20 cellular contexts compared by ENCODE assay signal in the genomic region with DNA sequence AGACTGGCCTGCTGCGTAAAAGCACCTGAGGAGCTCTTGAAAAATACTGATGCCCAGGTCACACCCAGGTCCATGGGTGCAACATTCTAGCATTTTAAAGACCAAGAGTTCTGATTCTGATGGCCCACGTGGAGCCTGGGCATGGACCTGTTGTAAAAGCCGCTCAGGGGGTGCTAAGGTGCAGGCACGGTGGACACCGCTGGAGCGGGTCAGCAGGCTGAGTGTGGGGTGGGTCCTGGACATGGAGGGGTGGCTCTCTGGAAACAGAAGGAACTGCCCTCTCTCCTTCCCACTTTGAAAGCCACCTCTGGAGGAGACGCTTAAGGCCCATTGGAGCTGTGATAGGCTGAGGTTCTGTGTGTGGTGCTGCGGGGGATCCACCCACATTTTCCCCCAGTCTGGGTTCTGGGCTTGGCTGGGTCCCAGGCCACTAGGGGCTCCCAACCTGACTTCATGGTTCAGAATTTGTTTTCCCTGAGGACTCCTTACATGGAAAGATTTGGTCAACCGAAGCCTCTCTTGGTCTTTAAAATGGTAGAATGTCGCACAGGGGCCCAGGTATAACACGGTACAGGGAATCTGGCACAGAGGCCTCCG. TPM values are rescaled to one million over a fixed set of nuclear protein-coding genes. Genes with fewer than 3 reads are reported as not detected.
DNase-seq lines count a peak whose midpoint lies in the region; ATAC-seq and TF ChIP-seq lines count a peak whose summit lies in the region.
"Had no signal": no experiment of that assay in that cellular context is flagged by ENCODE, and none has a peak within 500 bp of the region (broad histone marks: within the 10 kb centered on the region; RNA-seq: fewer than 3 reads in every experiment).

No MANE protein-coding gene starts in this region.

- H3K4me1 Mint-ChIP-seq in endodermal cell = no peaks in the 10 kb centered on the region

- H3K4me3 ChIP-seq in H7 (ENCODE audit: insufficient read depth, low read depth, low read length) (no peak overlapping the region), RWPE2 (ENCODE audit: severe bottlenecking) (no peak overlapping the region), endodermal cell (ENCODE audit: low read length) (no peak overlapping the region), lower lobe of right lung (no peak overlapping the region)
- H3K4me3 ChIP-seq: BLaER1, HAP-1 had no signal

- 93 to 97% methylated on average over 7 to 11 of the region's 12 CpGs for WGBS in endodermal cell (ENCODE audit: insufficient coverage in 1 of 2, insufficient read length in 1 of 2), 2 experiments

- H3K9ac ChIP-seq in endodermal cell (ENCODE audit: extremely low read depth, low read length, poor library complexity, severe bottlenecking) = no peak overlapping the region
- H3K9ac ChIP-seq: BLaER1 had no signal

- intact Hi-C loops in lower lobe of right lung (cut with DNase I) = no loop called here

- H3K9me3 Mint-ChIP-seq in endodermal cell = no peaks in the 10 kb centered on the region
- H3K9me3 Mint-ChIP-seq: CD4-positive, alpha-beta memory T cell had no signal

- H3K27me3 ChIP-seq in H7 (ENCODE audit: control insufficient read depth, insufficient read depth, low read length) (no peaks in the 10 kb centered on the region), RWPE2 (ENCODE audit: insufficient read depth, poor library complexity, severe bottlenecking) (no peaks in the 10 kb centered on the region), endodermal cell (ENCODE audit: control insufficient read depth, insufficient read depth, low read length, poor library complexity, severe bottlenecking) (no peaks in the 10 kb centered on the region), lower lobe of right lung (ENCODE audit: low read depth) (peaks cover 15% of the 10 kb centered on the region)

- H3K27ac ChIP-seq in RWPE2 (ENCODE audit: poor library complexity, severe bottlenecking) (no peak overlapping the region), endodermal cell (ENCODE audit: low read depth, low read length) (no peak overlapping the region), lower lobe of right lung (no peak overlapping the region)
- H3K27ac ChIP-seq: BLaER1 had no signal

- H3K27me3 Mint-ChIP-seq in endodermal cell (ENCODE audit: insufficient read depth) = peaks cover 47% of the 10 kb centered on the region
- H3K27me3 Mint-ChIP-seq: CD4-positive, alpha-beta memory T cell had no signal

- TF ChIP-seq CTCF in RWPE2 (IDR thresholded peaks at IDR 0.05; ENCODE audit: poor library complexity, severe bottlenecking) = no peak
- TF ChIP-seq CTCF in endodermal cell (conservative IDR thresholded peaks at IDR 0.05) = peak; percentile 38
- TF ChIP-seq CTCF in lower lobe of right lung (IDR thresholded peaks at IDR 0.05) = no peak

- TF ChIP-seq POLR2A in GM18505 (IDR thresholded peaks at IDR 0.05; ENCODE audit: borderline replicate concordance, extremely low read depth, insufficient read depth, insufficient read length) = no peak

- no peaks in the 10 kb centered on the region for H3K9me3 ChIP-seq in RWPE2 (ENCODE audit: severe bottlenecking)
- no peaks in the 10 kb centered on the region for H3K9me3 ChIP-seq in endodermal cell (ENCODE audit: control insufficient read depth, low read length)
- no peaks in the 10 kb centered on the region for H3K9me3 ChIP-seq in lower lobe of right lung
- H3K9me3 ChIP-seq: HAP-1 had no signal

- no peaks in the 10 kb centered on the region for H3K36me3 Mint-ChIP-seq in endodermal cell (ENCODE audit: low read depth)
- H3K36me3 Mint-ChIP-seq: CD14-positive monocyte; CD4-positive, alpha-beta memory T cell had no signal

- no peak overlapping the region for H3K27ac Mint-ChIP-seq in endodermal cell
- H3K27ac Mint-ChIP-seq: CD14-positive monocyte had no signal

- no peaks in the 10 kb centered on the region for H3K4me1 ChIP-seq in RWPE2 (ENCODE audit: insufficient read depth, poor library complexity, severe bottlenecking)
- H3K4me1 ChIP-seq in endodermal cell (ENCODE audit: control insufficient read depth, insufficient read depth, low read length) = no peaks in the 10 kb centered on the region
- peaks cover 3% of the 10 kb centered on the region for H3K4me1 ChIP-seq in lower lobe of right lung
- H3K4me1 ChIP-seq: HAP-1 had no signal

- H3K4me3 Mint-ChIP-seq in endodermal cell = no peak overlapping the region
- H3K4me3 Mint-ChIP-seq: CD14-positive monocyte had no signal

- ATAC-seq in RWPE2 (ENCODE audit: low read depth) (no peak), lower lobe of right lung (no peak), HG03442 (IDR thresholded peaks at IDR 0.05; ENCODE audit: unreplicated experiment) (no peak), GM18505 (IDR thresholded peaks at IDR 0.05; ENCODE audit: unreplicated experiment) (no peak)

- no peaks in the 10 kb centered on the region for H3K36me3 ChIP-seq in H7 (replicated peaks; ENCODE audit: control insufficient read depth, insufficient read depth, low read length)
- no peaks in the 10 kb centered on the region for H3K36me3 ChIP-seq in RWPE2 (ENCODE audit: low read depth)
- H3K36me3 ChIP-seq in endodermal cell (ENCODE audit: control insufficient read depth, insufficient read depth, low read length) = no peaks in the 10 kb centered on the region
- H3K36me3 ChIP-seq in lower lobe of right lung = no peaks in the 10 kb centered on the region
- H3K36me3 ChIP-seq: HAP-1 had no signal

- DNase-seq in H7 (peak; percentile 69), RWPE2 (ENCODE audit: low spot score) (peak; percentile 63), endodermal cell (no peak), lower lobe of right lung (no peak), NCI-H2196 (lab: John Stamatoyannopoulos, UW; ENCODE audit: unreplicated experiment) (no peak)
- DNase-seq: 8988T; CD4-positive, alpha-beta memory T cell; DMS153; DMS79; GDM1; GOT3 had no signal

RNA-seq across cellular contexts. Expression of gene GPRIN1, which starts 16.6 kb away (rescaled TPM):
- 6.6 and 14.2 TPM in 2 replicates for total RNA-seq in H7 (2014; rRNA removed; shearing (Covaris generic))
- total RNA-seq in endodermal cell (1 to 10 TPM; 4.5 to 4.9 TPM), lower lobe of right lung (1.4 TPM)
- polyA plus RNA-seq in endodermal cell (2013, experiment 1 of 2) = 10.4 TPM
- polyA plus RNA-seq in endodermal cell (2013, experiment 2 of 2) = 10.0 TPM

RNA-seq across cellular contexts. Expression of gene SNCB, which starts 37.0 kb away (rescaled TPM):
- 4.7 and 7.2 TPM in 2 replicates for total RNA-seq in H7 (2014; rRNA removed; shearing (Covaris generic))
- 1 to 10 TPM in 1 of 2 donors, under 1 TPM in 1; 0.22 to 1.8 TPM for total RNA-seq in endodermal cell
- 0.25 TPM for polyA plus RNA-seq in endodermal cell (2013, experiment 1 of 2)
- 0.58 TPM for polyA plus RNA-seq in endodermal cell (2013, experiment 2 of 2)
- not detected for total RNA-seq in lower lobe of right lung
- total RNA-seq: A673; CD4-positive, alpha-beta memory T cell; HT-29 had no signal
- polyA plus RNA-seq: CD14-positive monocyte; CD4-positive, alpha-beta memory T cell had no signal

RNA-seq across cellular contexts. Expression of gene EIF4E1B, which starts 37.1 kb away (rescaled TPM):
- 0.33 and 0.97 TPM in 2 replicates for total RNA-seq in H7 (2014; rRNA removed; shearing (Covaris generic))
- total RNA-seq in endodermal cell (1 to 10 TPM; 1.4 to 2.0 TPM), lower lobe of right lung (not detected)
- 0.82 TPM for polyA plus RNA-seq in endodermal cell (2013, experiment 1 of 2)
- polyA plus RNA-seq in endodermal cell (2013, experiment 2 of 2) = not detected
- total RNA-seq: A673; CD4-positive, alpha-beta memory T cell; Daoy; HT-29 had no signal
- polyA plus RNA-seq: AG04450; CD14-positive monocyte; CD4-positive, alpha-beta memory T cell had no signal

RNA-seq across cellular contexts. Expression of gene CDHR2, which starts 44.2 kb away (rescaled TPM):
- total RNA-seq in H7 (2014; rRNA removed; shearing (Covaris generic)) = 0.04 and 0.21 TPM in 2 replicates
- total RNA-seq in endodermal cell (under 1 TPM; 0.37 to 0.89 TPM), lower lobe of right lung (0.62 TPM)
- polyA plus RNA-seq in endodermal cell (2013, experiment 1 of 2) = not detected
- not detected for polyA plus RNA-seq in endodermal cell (2013, experiment 2 of 2)
- total RNA-seq: A673, Daoy had no signal
- polyA plus RNA-seq: AG04450; CD14-positive monocyte; CD4-positive, alpha-beta memory T cell had no signal

RNA-seq across cellular contexts. Expression of gene TSPAN17, which starts 53.9 kb away (rescaled TPM):
- total RNA-seq in H7 (2014; rRNA removed; shearing (Covaris generic)) = 39.8 and 50.7 TPM in 2 replicates
- total RNA-seq in endodermal cell (10 to 100 TPM; 49.3 to 50.3 TPM), lower lobe of right lung (32.3 TPM)
- 35.5 TPM for polyA plus RNA-seq in endodermal cell (2013, experiment 1 of 2)
- polyA plus RNA-seq in endodermal cell (2013, experiment 2 of 2) = 34.8 TPM

Comparison
In these comparisons a context has a peak if more than half of its experiments do, and no peak if none do; other contexts are left out.
1. DNase-seq: peak in H7 (single experiment) and RWPE2 (single experiment); none in endodermal cell (single experiment), lower lobe of right lung (single experiment) and NCI-H2196 (single experiment).